ENCODE assay signal across 21 cellular contexts in the genomic region with DNA sequence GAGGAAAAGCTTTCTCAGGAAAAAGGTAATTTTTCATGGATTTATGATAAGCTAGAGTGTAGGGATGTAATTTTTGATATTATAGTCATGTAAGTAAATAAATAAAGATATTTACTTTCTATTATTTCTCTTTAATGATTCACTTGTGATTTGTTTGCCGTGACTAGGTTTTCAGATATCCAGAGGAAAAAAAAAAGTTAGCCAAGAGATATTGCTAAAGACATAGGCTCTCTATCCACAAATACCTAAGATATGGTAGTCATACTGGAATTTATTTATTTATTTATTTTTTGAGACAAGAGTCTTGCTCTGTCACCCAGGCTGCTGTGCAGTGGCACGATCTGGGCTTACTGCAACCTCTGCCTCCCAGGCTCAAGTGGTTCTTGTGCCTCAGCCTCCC. TPM values are rescaled to one million over a fixed set of nuclear protein-coding genes. Genes with fewer than 3 reads are reported as not detected.
DNase-seq lines count a peak whose midpoint lies in the region; ATAC-seq and TF ChIP-seq lines count a peak whose summit lies in the region.
"Had no signal": no experiment of that assay in that cellular context is flagged by ENCODE, and none has a peak within 500 bp of the region (broad histone marks: within the 10 kb centered on the region; RNA-seq: fewer than 3 reads in every experiment).

No MANE protein-coding gene starts in this region.

- CTCF ChIA-PET in PC-3 (lab: Charles Lee) = no interaction called here

- no peak overlapping the region for H3K27ac ChIP-seq in PC-3 (ENCODE audit: low read length)
- H3K27ac ChIP-seq in sigmoid colon = no peak overlapping the region
- H3K27ac ChIP-seq: KMS-11, Peyer's patch had no signal

- H3K36me3 ChIP-seq in PC-3 (ENCODE audit: low read depth, low read length) (peaks cover 34% of the 10 kb centered on the region), sigmoid colon (peaks cover 0 to 60% (median 22%) of the 10 kb centered on the region in 4 donors)

- TF ChIP-seq CTCF in PC-3 (conservative IDR thresholded peaks at IDR 0.05; ENCODE audit: low read depth, low read length) = no peak
- TF ChIP-seq CTCF in sigmoid colon (IDR thresholded peaks at IDR 0.05) = no peak

- H3K9me2 ChIP-seq in PC-3 (replicated peaks; ENCODE audit: low read length) = no peaks in the 10 kb centered on the region

- H3K4me1 ChIP-seq in PC-3 (ENCODE audit: insufficient read depth, low read length) (no peaks in the 10 kb centered on the region; the same call in 1 of the 2 replicates), sigmoid colon (no peaks in the 10 kb centered on the region)
- H3K4me1 ChIP-seq: Peyer's patch had no signal

- intact Hi-C loops in PC-3 (cut with micrococcal nuclease) (no loop called here), sigmoid colon (cut with DNase I) (no loop called here)

- POLR2A ChIA-PET in PC-3 (lab: Charles Lee; ENCODE audit: unreplicated experiment) = no interaction called here

- no peak for TF ChIP-seq EP300 in sigmoid colon (IDR thresholded peaks at IDR 0.05)

- H3K79me2 ChIP-seq in PC-3 (ENCODE audit: low read length) = no peaks in the 10 kb centered on the region

- no peak for TF ChIP-seq POLR2A in sigmoid colon (IDR thresholded peaks at IDR 0.05)

- H4K20me1 ChIP-seq in PC-3 (ENCODE audit: low read length) = no peaks in the 10 kb centered on the region

- H3K27me3 ChIP-seq in PC-3 (ENCODE audit: low read length) (no peaks in the 10 kb centered on the region), sigmoid colon (no peaks in the 10 kb centered on the region)
- H3K27me3 ChIP-seq: Peyer's patch had no signal

- H3K4me3 ChIP-seq in PC-3 (ENCODE audit: low read length) (no peak overlapping the region), sigmoid colon (no peak overlapping the region)
- H3K4me3 ChIP-seq: Peyer's patch had no signal

- peaks cover 13% of the 10 kb centered on the region for H3K9me3 ChIP-seq in PC-3 (ENCODE audit: low read length)
- peaks cover 0 to 23% (median 6%) of the 10 kb centered on the region in 4 donors for H3K9me3 ChIP-seq in sigmoid colon

- no peak overlapping the region for H3K4me2 ChIP-seq in PC-3 (ENCODE audit: low read length)
- H3K4me2 ChIP-seq: KMS-11 had no signal

- H3F3A ChIP-seq in PC-3 (ENCODE audit: low read length, unreplicated experiment) = no peaks in the 10 kb centered on the region

- no peak overlapping the region for H2AFZ ChIP-seq in PC-3 (ENCODE audit: low read length)

- peak; percentile 22 for DNase-seq in EL
- peak; percentile 55 for DNase-seq in PC-3
- peak; percentile 3 for DNase-seq in fibroblast of gingiva (ENCODE audit: low read depth)
- DNase-seq in NCI-H524 (lab: John Stamatoyannopoulos, UW) = no peak
- DNase-seq in sigmoid colon = no peak
- no peak for DNase-seq in amniotic stem cell (lab: John Stamatoyannopoulos, UW)
- DNase-seq: CD8-positive, alpha-beta memory T cell; DMS 273 treated with DMSO at 0.1 percent for 48 hours; DMS79; H7; MM.1S; NCI-H1048; NCI-H1417 treated with DMSO at 0.1 percent for 48 hours; NCI-H1694 treated with DMSO at 0.1 percent for 48 hours; NCI-H2081; NCI-H2227 treated with DMSO at 0.1 percent for 48 hours; NCI-H69; Peyer's patch; SHP77 treated with DMSO at 0.1 percent for 48 hours had no signal

- H3K9ac ChIP-seq in PC-3 (ENCODE audit: low read length) = no peak overlapping the region
- H3K9ac ChIP-seq: KMS-11 had no signal

- ATAC-seq in PC-3 = peak; percentile 55
- no peak for ATAC-seq in GM21717 (IDR thresholded peaks at IDR 0.05; ENCODE audit: unreplicated experiment)

- no TSS peak for BruUV-seq in PC-3 (replicated peaks; lab: Mats Ljungman, UMichigan)

- WGBS in sigmoid colon, 2 donors = 98% methylated on average over 2 of the region's 2 CpGs

RNA-seq across cellular contexts. Expression of a gene that starts 59.9 kb away (rescaled TPM):
- total RNA-seq in PC-3 (2014; rRNA removed) (4.7 and 6.0 TPM in 2 replicates), sigmoid colon (1 to 10 TPM; 7.3 to 8.3 (median 8.0) TPM)
- polyA plus RNA-seq in sigmoid colon = 1 to 10 TPM; 2.4 to 4.8 (median 3.2) TPM

Comparison
In these comparisons a context has a peak if more than half of its experiments do, and no peak if none do; other contexts are left out.
1. DNase-seq: peak in EL (single experiment), PC-3 (single experiment) and fibroblast of gingiva (single experiment); none in NCI-H524 (0 of 2), sigmoid colon (single experiment) and amniotic stem cell (single experiment).